8 cellular contexts compared by ENCODE assay signal in genomic region chr16:15950869-15951268, GRCh38. TPM values are rescaled to one million over a fixed set of nuclear protein-coding genes. Genes with fewer than 3 reads are reported as not detected.
A peak's percentile ranks its signal among the peaks of the same experiment; 100 is the strongest.
DNase-seq lines count a peak whose midpoint lies in the region; ATAC-seq and TF ChIP-seq lines count a peak whose summit lies in the region.

No MANE protein-coding gene starts in this region.

- DNase-seq in CD4-positive, alpha-beta T cell: no peak
- DNase-seq in NT2/D1 (ENCODE audit: low read depth, low spot score): no peak
- DNase-seq in endodermal cell: no peak
- no peak for DNase-seq in SW 1271 (lab: John Stamatoyannopoulos, UW)
- no peak for DNase-seq in NCI-H2227 treated with DMSO at 0.1 percent for 48 hours (lab: John Stamatoyannopoulos, UW)
- DNase-seq in activated CD4-positive, alpha-beta T cell treated with anti-CD3 and anti-CD28 coated beads, Interleukin-2, amount 50 U/mL, for 4 hours: no peak

- no peaks in the 10 kb centered on the region for H3K27me3 Mint-ChIP-seq in CD4-positive, alpha-beta T cell
- H3K27me3 Mint-ChIP-seq in endodermal cell (ENCODE audit: insufficient read depth): no peaks in the 10 kb centered on the region

- CTCF ChIA-PET in CD4-positive, alpha-beta T cell (lab: Charles Lee): interaction anchor here (1.5 to 1.6 kb wide), 2 partner anchors 62 to 82 kb away, joined by 4 to 7 read pairs; partner anchors contain the start of gene CEP20

- H3K36me3 ChIP-seq in NT2/D1 (ENCODE audit: insufficient read depth, insufficient read length, low read length) (peaks cover 4% of the 10 kb centered on the region), endodermal cell (ENCODE audit: control insufficient read depth, insufficient read depth, low read length) (no peaks in the 10 kb centered on the region), neutrophil (no peaks in the 10 kb centered on the region)

- peaks cover 52% of the 10 kb centered on the region for H3K4me1 Mint-ChIP-seq in CD4-positive, alpha-beta T cell (ENCODE audit: low read depth)
- H3K4me1 Mint-ChIP-seq in endodermal cell: peaks cover 18% of the 10 kb centered on the region

- H3K4me3 ChIP-seq in NT2/D1 (ENCODE audit: insufficient read length, low read depth): peak overlapping the region; percentile 78
- H3K4me3 ChIP-seq in endodermal cell (ENCODE audit: low read length): peak overlapping the region; percentile 87
- H3K4me3 ChIP-seq in neutrophil (ENCODE audit: low read depth in 1 of 2, low read length in 1 of 2): peak overlapping the region in 1 of 2 experiments; percentile 67

- no peaks in the 10 kb centered on the region for H3K9me3 ChIP-seq in CD4-positive, alpha-beta T cell (ENCODE audit: control insufficient read depth, low read length)
- H3K9me3 ChIP-seq in NT2/D1 (ENCODE audit: insufficient read depth, low read length): no peaks in the 10 kb centered on the region
- no peaks in the 10 kb centered on the region for H3K9me3 ChIP-seq in endodermal cell (ENCODE audit: control insufficient read depth, low read length)
- H3K9me3 ChIP-seq in neutrophil: no peaks in the 10 kb centered on the region

- no peak for TF ChIP-seq CTCF in CD4-positive, alpha-beta T cell (IDR thresholded peaks at IDR 0.05)
- TF ChIP-seq CTCF in endodermal cell (conservative IDR thresholded peaks at IDR 0.05): no peak
- TF ChIP-seq CTCF in neutrophil (IDR thresholded peaks at IDR 0.05): no peak

- H3K36me3 Mint-ChIP-seq in CD4-positive, alpha-beta T cell (ENCODE audit: low read depth): peaks cover 12% of the 10 kb centered on the region
- peaks cover 3% of the 10 kb centered on the region for H3K36me3 Mint-ChIP-seq in endodermal cell (ENCODE audit: low read depth)

- H3K27me3 ChIP-seq in CD4-positive, alpha-beta T cell (ENCODE audit: control insufficient read depth, insufficient read depth, low read length): no peaks in the 10 kb centered on the region
- H3K27me3 ChIP-seq in NT2/D1 (ENCODE audit: insufficient read depth, insufficient read length): peaks cover 4% of the 10 kb centered on the region
- H3K27me3 ChIP-seq in endodermal cell (ENCODE audit: control insufficient read depth, insufficient read depth, low read length, poor library complexity, severe bottlenecking): no peaks in the 10 kb centered on the region
- no peaks in the 10 kb centered on the region for H3K27me3 ChIP-seq in neutrophil

- H3K4me1 ChIP-seq in NT2/D1 (ENCODE audit: insufficient read depth, insufficient read length) (peaks cover 5% of the 10 kb centered on the region), endodermal cell (ENCODE audit: control insufficient read depth, insufficient read depth, low read length) (no peaks in the 10 kb centered on the region), neutrophil (ENCODE audit: control insufficient read depth in 1 of 2, insufficient read depth in 1 of 2, low read depth in 1 of 2, low read length in 1 of 2) (peaks cover 32 to 45% of the 10 kb centered on the region in 2 experiments)

- intact Hi-C loops in CD4-positive, alpha-beta T cell (cut with DNase I, micrococcal nuclease): loop anchor here (1.0 to 5.0 kb wide), 4 partner anchors 10 to 74 kb away; partner anchors contain the start of gene CEP20 (in 1 of the 2)

- H3K27ac ChIP-seq in CD4-positive, alpha-beta T cell (ENCODE audit: low read depth, low read length): peak overlapping the region; percentile 86
- no peak overlapping the region for H3K27ac ChIP-seq in endodermal cell (ENCODE audit: low read depth, low read length)
- peak overlapping the region; percentile 78 for H3K27ac ChIP-seq in neutrophil

- peak overlapping the region; percentile 94 for H3K27ac Mint-ChIP-seq in CD4-positive, alpha-beta T cell
- peak overlapping the region; percentile 88 for H3K27ac Mint-ChIP-seq in endodermal cell

- H3K4me3 Mint-ChIP-seq in CD4-positive, alpha-beta T cell: peak overlapping the region; percentile 98
- H3K4me3 Mint-ChIP-seq in endodermal cell: peak overlapping the region; percentile 85

- peak overlapping the region; percentile 87 for H3K9ac ChIP-seq in NT2/D1 (ENCODE audit: insufficient read length, low read depth)
- H3K9ac ChIP-seq in endodermal cell (ENCODE audit: extremely low read depth, low read length, poor library complexity, severe bottlenecking): peak overlapping the region; percentile 62

- POLR2A ChIA-PET in CD4-positive, alpha-beta T cell (lab: Charles Lee): interaction anchor here (1.2 to 1.7 kb wide), 4 partner anchors 9 to 83 kb away, joined by 4 to 20 read pairs (median 10); partner anchors contain the start of gene CEP20

- ATAC-seq in CD4-positive, alpha-beta T cell (ENCODE audit: poor library complexity): no peak
- ATAC-seq in HG03457 (IDR thresholded peaks at IDR 0.05; ENCODE audit: unreplicated experiment): no peak

- no peaks in the 10 kb centered on the region for H3K9me3 Mint-ChIP-seq in CD4-positive, alpha-beta T cell
- no peaks in the 10 kb centered on the region for H3K9me3 Mint-ChIP-seq in endodermal cell

RNA-seq across cellular contexts. Expression of gene ABCC1, which starts 1.5 kb away (rescaled TPM):
- total RNA-seq in CD4-positive, alpha-beta T cell: 10 to 100 TPM; 42.9 to 44.8 TPM
- 10 to 100 TPM; 47.1 to 51.2 TPM for total RNA-seq in endodermal cell
- polyA plus RNA-seq in endodermal cell (2013, experiment 1 of 2): 32.4 TPM
- 31.2 TPM for polyA plus RNA-seq in endodermal cell (2013, experiment 2 of 2)
